37 cellular contexts compared by ENCODE assay signal in genomic region chr18:62990653-62991052, GRCh38.
"Had no signal": no experiment of that assay in that cellular context is flagged by ENCODE, and none has a peak within 500 bp of the region (broad histone marks: within the 10 kb centered on the region; RNA-seq: fewer than 3 reads in every experiment).

No MANE protein-coding gene starts in this region.

- H3K4me3 ChIP-seq: adrenal gland, ascending aorta, cardiac muscle cell had no signal

- H3K27ac Mint-ChIP-seq: activated B cell treated with CpG ODN at 0.5 μM for 24 hours; activated CD4-positive, alpha-beta memory T cell treated with anti-CD3 and anti-CD28 coated beads for 36 hours; activated CD4-positive, alpha-beta T cell treated with anti-CD3 and anti-CD28 coated beads, Interleukin-2, amount 10 ng/mL, durations not matched to agents 24 days and 14 days; activated CD8-positive, alpha-beta T cell treated with anti-CD3 and anti-CD28 coated beads for 36 hours; activated naive CD4-positive, alpha-beta T cell treated with anti-CD3 and anti-CD28 coated beads for 36 hours; activated naive CD8-positive, alpha-beta T cell treated with anti-CD3 and anti-CD28 coated beads for 36 hours; activated T-cell treated with anti-CD3 and anti-CD28 coated beads, Interleukin-2, amount 50 U/mL, for 72 hours; activated T-helper 1 cell treated with anti-CD3 and anti-CD28 coated beads, Interleukin-12 subunit alpha, Interleukin-12 subunit beta, Interleukin-2, Interleukin-4 antibody, amounts not matched to agents 30 ng/mL and 10 ng/mL and 1 ng/mL, durations not matched to agents 14 hours and 24 hours and 36 hours; activated T-helper 17 cell treated with anti-CD3 and anti-CD28 coated beads, Interleukin-2, amount 50 U/mL, for 72 hours; brain; T-cell; T-helper 2 cell treated with Interferon-gamma antibody and Interleukin-4, amounts not matched to agents 5 μg/mL and 100 μg/mL, for 36 hours had no signal

- H3K36me3 Mint-ChIP-seq: activated CD4-positive, alpha-beta memory T cell treated with anti-CD3 and anti-CD28 coated beads for 36 hours; activated naive CD4-positive, alpha-beta T cell treated with anti-CD3 and anti-CD28 coated beads, Interleukin-2, amount 50 U/mL, for 72 hours; activated naive CD8-positive, alpha-beta T cell treated with anti-CD3 and anti-CD28 coated beads for 36 hours; brain; T-cell had no signal

- FAIRE-seq: bronchial epithelial cell, TTC549 had no signal

- H3K4me1 ChIP-seq: adrenal gland, ascending aorta had no signal

- ATAC-seq: activated CD8-positive, alpha-beta T cell treated with anti-CD3 and anti-CD28 coated beads for 36 hours; activated naive CD4-positive, alpha-beta T cell treated with anti-CD3 and anti-CD28 coated beads, Interleukin-2, amount 50 U/mL, for 72 hours; activated T-cell treated with anti-CD3 and anti-CD28 coated beads, Interleukin-2, amount 50 U/mL, for 4 hours; activated T-cell treated with anti-CD3 and anti-CD28 coated beads, Interleukin-2, amount 50 U/mL, for 72 hours; activated T-helper 17 cell treated with anti-CD3 and anti-CD28 coated beads, Interleukin-2, amount 50 U/mL, for 72 hours; T-cell had no signal

- H3K4me3 Mint-ChIP-seq: activated B cell treated with CpG ODN at 0.5 μM for 24 hours; activated CD4-positive, alpha-beta memory T cell treated with anti-CD3 and anti-CD28 coated beads for 36 hours; activated CD4-positive, alpha-beta T cell treated with anti-CD3 and anti-CD28 coated beads, Interleukin-2, amount 10 ng/mL, durations not matched to agents 24 days and 14 days; activated CD8-positive, alpha-beta T cell treated with anti-CD3 and anti-CD28 coated beads for 36 hours; activated naive CD4-positive, alpha-beta T cell treated with anti-CD3 and anti-CD28 coated beads for 36 hours; activated naive CD8-positive, alpha-beta T cell treated with anti-CD3 and anti-CD28 coated beads for 36 hours; activated T-cell treated with anti-CD3 and anti-CD28 coated beads, Interleukin-2, amount 50 U/mL, for 4 hours; activated T-cell treated with anti-CD3 and anti-CD28 coated beads, Interleukin-2, amount 50 U/mL, for 72 hours; activated T-helper 1 cell treated with anti-CD3 and anti-CD28 coated beads, Interleukin-12 subunit alpha, Interleukin-12 subunit beta, Interleukin-2, Interleukin-4 antibody, amounts not matched to agents 30 ng/mL and 10 ng/mL and 1 ng/mL, durations not matched to agents 14 hours and 24 hours and 36 hours; activated T-helper 17 cell treated with anti-CD3 and anti-CD28 coated beads, Interleukin-2, amount 50 U/mL, for 72 hours; brain; central memory CD8-positive, alpha-beta T cell; T-cell; T-helper 2 cell treated with Interferon-gamma antibody and Interleukin-4, amounts not matched to agents 5 μg/mL and 100 μg/mL, for 36 hours had no signal

- DNase-seq: activated B cell treated with CpG ODN at 0.5 μM for 24 hours; activated CD4-positive, alpha-beta memory T cell treated with anti-CD3 and anti-CD28 coated beads for 36 hours; activated CD4-positive, alpha-beta T cell treated with anti-CD3 and anti-CD28 coated beads for 4 hours; activated CD4-positive, alpha-beta T cell treated with anti-CD3 and anti-CD28 coated beads, Interleukin-2, amount 10 ng/mL, durations not matched to agents 24 days and 14 days; activated CD4-positive, alpha-beta T cell treated with anti-CD3 and anti-CD28 coated beads, Interleukin-2, amount 50 U/mL, for 1 hour; activated CD4-positive, alpha-beta T cell treated with anti-CD3 and anti-CD28 coated beads, Interleukin-2, amount 50 U/mL, for 4 hours; activated CD4-positive, CD25-positive, alpha-beta regulatory T cell treated with anti-CD3 and anti-CD28 coated beads, Interleukin-2, amount 50 U/mL, for 72 hours; activated CD8-positive, alpha-beta memory T cell treated with anti-CD3 and anti-CD28 coated beads, Interleukin-2, amount 50 U/mL, for 4 hours; activated CD8-positive, alpha-beta T cell treated with anti-CD3 and anti-CD28 coated beads for 36 hours; activated effector memory CD4-positive, alpha-beta T cell treated with anti-CD3 and anti-CD28 coated beads, Interleukin-2, amount 50 U/mL, for 16 hours; activated gamma-delta T cell treated with Interleukin-2 at 50 U/mL for 16 hours; activated naive CD4-positive, alpha-beta T cell; activated naive CD4-positive, alpha-beta T cell treated with anti-CD3 and anti-CD28 coated beads for 36 hours; activated naive CD4-positive, alpha-beta T cell treated with anti-CD3 and anti-CD28 coated beads, Interleukin-2, amount 50 U/mL, for 16 hours; activated naive CD8-positive, alpha-beta T cell treated with anti-CD3 and anti-CD28 coated beads for 36 hours; activated T-cell treated with anti-CD3 and anti-CD28 coated beads for 4 hours; activated T-cell treated with anti-CD3 and anti-CD28 coated beads, Interleukin-2, amount 50 U/mL, for 1 hour; activated T-cell treated with anti-CD3 and anti-CD28 coated beads, Interleukin-2, amount 50 U/mL, for 4 hours; activated T-cell treated with anti-CD3 and anti-CD28 coated beads, Interleukin-2, amount 50 U/mL, for 72 hours; adrenal gland; amniotic stem cell; caudate nucleus; cerebellar nuclear complex; T-cell; T-helper 2 cell; T-helper 9 cell had no signal

- H3K36me3 ChIP-seq: adrenal gland, ascending aorta, cardiac muscle cell had no signal

- H3K27me3 ChIP-seq: adrenal gland, ascending aorta, cardiac muscle cell had no signal

- H3K9me3 ChIP-seq: adrenal gland, ascending aorta had no signal

- H3K9me3 Mint-ChIP-seq: activated B cell treated with CpG ODN at 0.5 μM for 24 hours; activated CD4-positive, alpha-beta memory T cell treated with anti-CD3 and anti-CD28 coated beads for 36 hours; activated CD4-positive, alpha-beta T cell treated with anti-CD3 and anti-CD28 coated beads, Interleukin-2, amount 10 ng/mL, durations not matched to agents 24 days and 14 days; activated CD8-positive, alpha-beta T cell treated with anti-CD3 and anti-CD28 coated beads for 36 hours; activated naive CD4-positive, alpha-beta T cell treated with anti-CD3 and anti-CD28 coated beads for 36 hours; activated naive CD4-positive, alpha-beta T cell treated with anti-CD3 and anti-CD28 coated beads, Interleukin-2, amount 50 U/mL, for 72 hours; activated naive CD8-positive, alpha-beta T cell treated with anti-CD3 and anti-CD28 coated beads for 36 hours; activated T-cell treated with anti-CD3 and anti-CD28 coated beads, Interleukin-2, amount 50 U/mL, for 4 hours; activated T-cell treated with anti-CD3 and anti-CD28 coated beads, Interleukin-2, amount 50 U/mL, for 72 hours; activated T-helper 1 cell treated with anti-CD3 and anti-CD28 coated beads, Interleukin-12 subunit alpha, Interleukin-12 subunit beta, Interleukin-2, Interleukin-4 antibody, amounts not matched to agents 30 ng/mL and 10 ng/mL and 1 ng/mL, durations not matched to agents 14 hours and 24 hours and 36 hours; activated T-helper 17 cell treated with anti-CD3 and anti-CD28 coated beads, Interleukin-2, amount 50 U/mL, for 72 hours; brain; central memory CD8-positive, alpha-beta T cell; T-cell; T-helper 2 cell treated with Interferon-gamma antibody and Interleukin-4, amounts not matched to agents 5 μg/mL and 100 μg/mL, for 36 hours had no signal

- H3K27ac ChIP-seq: adrenal gland, ascending aorta, cardiac muscle cell, VCaP had no signal

- H3K4me1 Mint-ChIP-seq: activated B cell treated with CpG ODN at 0.5 μM for 24 hours; activated CD4-positive, alpha-beta T cell treated with anti-CD3 and anti-CD28 coated beads, Interleukin-2, amount 10 ng/mL, durations not matched to agents 24 days and 14 days; activated naive CD8-positive, alpha-beta T cell treated with anti-CD3 and anti-CD28 coated beads for 36 hours; activated T-helper 17 cell treated with anti-CD3 and anti-CD28 coated beads, Interleukin-2, amount 50 U/mL, for 72 hours; central memory CD8-positive, alpha-beta T cell; T-cell had no signal
